In the genomic region with DNA sequence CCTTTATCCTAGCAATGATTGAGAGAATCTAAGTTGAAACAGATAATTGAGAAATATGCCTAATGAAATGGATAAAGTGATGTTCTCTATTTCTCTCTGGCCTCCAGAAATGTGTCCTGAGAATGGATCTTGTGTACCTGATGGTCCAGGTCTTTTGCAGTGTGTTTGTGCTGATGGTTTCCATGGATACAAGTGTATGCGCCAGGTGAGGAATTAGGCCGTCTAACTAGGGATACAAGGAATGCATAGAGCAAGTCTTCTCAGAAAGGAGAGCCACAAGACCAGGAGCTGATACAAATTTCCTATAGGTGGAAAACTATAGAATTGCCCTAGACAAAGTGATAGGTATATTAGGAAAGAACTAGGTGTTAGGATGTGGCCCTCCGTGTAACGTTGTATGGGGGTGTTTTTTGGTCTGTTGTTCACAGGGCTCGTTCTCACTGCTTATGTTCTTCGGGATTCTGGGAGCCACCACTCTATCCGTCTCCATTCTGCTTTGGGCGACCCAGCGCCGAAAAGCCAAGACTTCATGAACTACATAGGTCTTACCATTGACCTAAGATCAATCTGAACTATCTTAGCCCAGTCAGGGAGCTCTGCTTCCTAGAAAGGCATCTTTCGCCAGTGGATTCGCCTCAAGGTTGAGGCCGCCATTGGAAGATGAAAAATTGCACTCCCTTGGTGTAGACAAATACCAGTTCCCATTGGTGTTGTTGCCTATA, we compare ENCODE assay signal across 8 cellular contexts. TPM values are rescaled to one million over a fixed set of nuclear protein-coding genes. Genes with fewer than 3 reads are reported as not detected.
DNase-seq lines count a peak whose midpoint lies in the region; ATAC-seq, FAIRE-seq and TF ChIP-seq lines count a peak whose summit lies in the region.

No MANE protein-coding gene starts in this region.

- no peaks in the 10 kb centered on the region for H3K9me3 Mint-ChIP-seq in activated CD8-positive, alpha-beta memory T cell treated with anti-CD3 and anti-CD28 coated beads, Interleukin-2, amount 10 ng/mL, durations not matched to agents 7 days and 5 days (ENCODE audit: low read depth)

- no peak for DNase-seq in activated CD8-positive, alpha-beta memory T cell treated with anti-CD3 and anti-CD28 coated beads, Interleukin-2, amount 10 ng/mL, durations not matched to agents 7 days and 5 days
- DNase-seq in activated CD8-positive, alpha-beta memory T cell treated with anti-CD3 and anti-CD28 coated beads, Interleukin-2, amount 50 U/mL, for 48 hours = no peak
- DNase-seq in adipocyte (ENCODE audit: low read depth) (no peak), tibial artery (peak in 1 of 2 donors; percentile 56), NCI-H2107 treated with DMSO at 0.1 percent for 48 hours (lab: John Stamatoyannopoulos, UW; ENCODE audit: unreplicated experiment) (no peak), urothelium cell line (ENCODE audit: low spot score) (no peak)

- H3K4me1 ChIP-seq in adipocyte (ENCODE audit: control insufficient read depth, insufficient read depth, low read length) (peaks cover 21% of the 10 kb centered on the region), liver (ENCODE audit: control insufficient read depth in 4 of 4, insufficient read depth in 4 of 4, low read length in 3 of 4) (peaks cover 0 to 25% (median 11%) of the 10 kb centered on the region in 4 donors), tibial artery (peaks cover 0 to 22% (median 15%) of the 10 kb centered on the region in 4 donors)

- no peak for TF ChIP-seq RAD21 in liver (IDR thresholded peaks at IDR 0.05)

- H3K36me3 ChIP-seq in adipocyte (ENCODE audit: control insufficient read depth, insufficient read depth, low read length, severe bottlenecking) = peaks cover 36% of the 10 kb centered on the region
- peaks cover 2 to 15% (median 9%) of the 10 kb centered on the region in 4 donors for H3K36me3 ChIP-seq in liver (ENCODE audit: control insufficient read depth in 4 of 4, insufficient read depth in 3 of 4, low read depth in 1 of 4, low read length in 3 of 4)
- H3K36me3 ChIP-seq in tibial artery = peaks cover 4 to 26% (median 7%) of the 10 kb centered on the region in 3 donors

- H3K27me3 Mint-ChIP-seq in activated CD8-positive, alpha-beta memory T cell treated with anti-CD3 and anti-CD28 coated beads, Interleukin-2, amount 10 ng/mL, durations not matched to agents 7 days and 5 days = no peaks in the 10 kb centered on the region

- no peak for ATAC-seq in activated CD8-positive, alpha-beta memory T cell treated with anti-CD3 and anti-CD28 coated beads, Interleukin-2, amount 10 ng/mL, durations not matched to agents 7 days and 5 days
- no peak for ATAC-seq in GM19397 (IDR thresholded peaks at IDR 0.05; ENCODE audit: unreplicated experiment)

- peak overlapping the region; percentile 94 for H3K4me3 Mint-ChIP-seq in activated CD8-positive, alpha-beta memory T cell treated with anti-CD3 and anti-CD28 coated beads, Interleukin-2, amount 10 ng/mL, durations not matched to agents 7 days and 5 days

- H3K9ac ChIP-seq in adipocyte (ENCODE audit: low read length) (peak overlapping the region; percentile 93), liver (ENCODE audit: low read depth in 1 of 2, low read length in 2 of 2) (no peak overlapping the region)

- H3K36me3 Mint-ChIP-seq in activated CD8-positive, alpha-beta memory T cell treated with anti-CD3 and anti-CD28 coated beads, Interleukin-2, amount 10 ng/mL, durations not matched to agents 7 days and 5 days = peaks cover 42% of the 10 kb centered on the region

- TF ChIP-seq CTCF in liver (IDR thresholded peaks at IDR 0.05; ENCODE audit: low read depth, low read length, missing input control) = no peak
- no peak for TF ChIP-seq CTCF in tibial artery (IDR thresholded peaks at IDR 0.05)

- FAIRE-seq in urothelium cell line (lab: Jason Lieb, UNC) = no peak

- H3K4me1 Mint-ChIP-seq in activated CD8-positive, alpha-beta memory T cell treated with anti-CD3 and anti-CD28 coated beads, Interleukin-2, amount 10 ng/mL, durations not matched to agents 7 days and 5 days = peaks cover 51% of the 10 kb centered on the region

- peak overlapping the region; percentile 91 for H3K4me3 ChIP-seq in adipocyte (ENCODE audit: low read length)
- peak overlapping the region in 2 of 3 donors; percentile 41 to 59 for H3K4me3 ChIP-seq in liver (ENCODE audit: low read depth in 1 of 3, low read length in 3 of 3)
- H3K4me3 ChIP-seq in tibial artery = peak overlapping the region; percentile 64 to 65

- peak overlapping the region; percentile 91 for H3K27ac Mint-ChIP-seq in activated CD8-positive, alpha-beta memory T cell treated with anti-CD3 and anti-CD28 coated beads, Interleukin-2, amount 10 ng/mL, durations not matched to agents 7 days and 5 days

- intact Hi-C loops in tibial artery (cut with DNase I; ENCODE audit: low total_unique reads) = loop anchor here (10.0 kb wide), 3 partner anchors 82 to 252 kb away; a partner anchor contains a TSS

- CTCF ChIA-PET in activated CD8-positive, alpha-beta memory T cell treated with anti-CD3 and anti-CD28 coated beads, Interleukin-2, amount 10 ng/mL, durations not matched to agents 7 days and 5 days (lab: Charles Lee) = interaction anchor here (1.1 to 1.7 kb wide), 2 partner anchors 87 to 146 kb away, joined by 4 to 5 read pairs; no protein-coding TSS in a partner anchor

- H3K9me3 ChIP-seq in adipocyte (ENCODE audit: control insufficient read depth, low read length) (no peaks in the 10 kb centered on the region), liver (ENCODE audit: control insufficient read depth in 4 of 4, low read length in 3 of 4) (no peaks in the 10 kb centered on the region), tibial artery (no peaks in the 10 kb centered on the region)

- no peaks in the 10 kb centered on the region for H3K27me3 ChIP-seq in adipocyte (replicated peaks; ENCODE audit: control insufficient read depth, insufficient read depth, low read length)
- no peaks in the 10 kb centered on the region for H3K27me3 ChIP-seq in liver (ENCODE audit: control insufficient read depth in 4 of 4, insufficient read depth in 4 of 4, low read length in 3 of 4)
- H3K27me3 ChIP-seq in tibial artery = no peaks in the 10 kb centered on the region

- H3K27ac ChIP-seq in liver (ENCODE audit: low read depth in 1 of 2, low read length in 2 of 2) = peak overlapping the region in 1 of 2 donors; percentile 71
- peak overlapping the region; percentile 56 to 76 for H3K27ac ChIP-seq in tibial artery

- WGBS in liver = 90% methylated on average over 13 of the region's 13 CpGs

TF ChIP-seq in liver, 16 proteins besides CTCF, POLR2A, EP300 and RAD21:
- TF ChIP-seq JUND (IDR thresholded peaks at IDR 0.05) (no peak), FOXA2 (IDR thresholded peaks at IDR 0.05) (no peak), HNF4G (IDR thresholded peaks at IDR 0.05) (no peak), TAF1 (conservative IDR thresholded peaks at IDR 0.05) (no peak), SP1 (IDR thresholded peaks at IDR 0.05) (no peak), RXRA (IDR thresholded peaks at IDR 0.05) (no peak)
- TF ChIP-seq, protein P1, sequence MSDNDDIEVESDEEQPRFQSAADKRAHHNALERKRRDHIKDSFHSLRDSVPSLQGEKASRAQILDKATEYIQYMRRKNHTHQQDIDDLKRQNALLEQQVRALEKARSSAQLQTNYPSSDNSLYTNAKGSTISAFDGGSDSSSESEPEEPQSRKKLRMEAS (IDR thresholded peaks at IDR 0.05) = no peak

RNA-seq across cellular contexts. Expression of a gene that starts 0.6 kb away (rescaled TPM):
- total RNA-seq in activated CD8-positive, alpha-beta memory T cell treated with anti-CD3 and anti-CD28 coated beads, Interleukin-2, amount 10 ng/mL, durations not matched to agents 7 days and 5 days = 10 to 100 TPM; 78.6 to 99.5 TPM
- total RNA-seq in liver = 10 to 100 TPM; 18.7 to 23.2 TPM
- 1 to 10 TPM; 6.3 to 8.4 TPM for polyA plus RNA-seq in liver

RNA-seq across cellular contexts. Expression of a gene that starts 4.5 kb away (rescaled TPM):
- 10 to 100 TPM; 35.0 to 47.9 TPM for total RNA-seq in activated CD8-positive, alpha-beta memory T cell treated with anti-CD3 and anti-CD28 coated beads, Interleukin-2, amount 10 ng/mL, durations not matched to agents 7 days and 5 days
- total RNA-seq in liver = 100 to 1,000 TPM in 1 of 2 donors, 10 to 100 TPM in 1; 12.5 to 100 TPM
- 100 to 1,000 TPM in 1 of 2 donors, 10 to 100 TPM in 1; 46.0 to 217 TPM for polyA plus RNA-seq in liver

RNA-seq across cellular contexts. Expression of a gene that starts 4.7 kb away (rescaled TPM):
- total RNA-seq in activated CD8-positive, alpha-beta memory T cell treated with anti-CD3 and anti-CD28 coated beads, Interleukin-2, amount 10 ng/mL, durations not matched to agents 7 days and 5 days = 10 to 100 TPM; 78.6 to 84.0 TPM
- 10 to 100 TPM; 44.9 to 48.6 TPM for total RNA-seq in liver
- 10 to 100 TPM; 49.3 to 77.5 TPM for polyA plus RNA-seq in liver

RNA-seq across cellular contexts. Expression of a gene that starts 46.3 kb away (rescaled TPM):
- under 1 TPM; 0.38 to 0.47 TPM for total RNA-seq in activated CD8-positive, alpha-beta memory T cell treated with anti-CD3 and anti-CD28 coated beads, Interleukin-2, amount 10 ng/mL, durations not matched to agents 7 days and 5 days
- not detected for total RNA-seq in liver
- under 1 TPM in 1 of 2 donors, not detected in 1; 0.20 TPM for polyA plus RNA-seq in liver

RNA-seq across cellular contexts. Expression of a gene that starts 58.7 kb away (rescaled TPM):
- not detected for total RNA-seq in activated CD8-positive, alpha-beta memory T cell treated with anti-CD3 and anti-CD28 coated beads, Interleukin-2, amount 10 ng/mL, durations not matched to agents 7 days and 5 days
- total RNA-seq in liver = not detected
- not detected for polyA plus RNA-seq in liver
